Comparison of ENCODE assay signal across 11 cellular contexts in the genomic region with DNA sequence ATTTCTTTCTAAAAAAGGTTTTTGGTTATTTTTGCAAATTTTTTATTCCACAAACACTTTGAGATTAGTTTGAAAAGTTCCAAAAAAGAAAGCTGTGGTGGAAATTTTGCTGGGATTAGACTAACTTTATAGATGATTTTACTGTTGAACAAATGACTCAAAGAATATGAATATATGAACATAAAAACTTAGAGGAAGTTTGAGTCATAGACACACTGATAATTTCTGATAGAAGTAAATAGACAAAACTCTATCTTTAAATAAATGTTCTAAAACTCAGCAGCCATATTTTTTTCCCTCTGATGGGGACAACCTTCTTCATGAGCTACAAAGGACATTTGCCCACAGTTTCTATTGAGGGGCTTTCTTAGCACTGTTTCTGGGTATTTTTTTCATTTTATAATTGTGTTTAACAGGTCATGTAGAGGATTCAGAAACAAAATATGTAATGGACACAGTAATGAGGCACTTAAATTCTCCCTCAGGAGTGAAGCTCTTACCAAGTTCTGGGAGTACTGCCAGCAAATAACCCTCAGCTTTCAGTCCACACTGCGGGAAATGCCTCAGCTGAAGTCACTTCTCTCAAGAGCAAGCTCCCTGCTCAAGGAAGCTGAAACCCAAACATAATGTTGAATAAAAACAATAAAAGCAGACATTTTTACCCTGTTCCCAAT.
DNase-seq lines count a peak whose midpoint lies in the region; ATAC-seq and TF ChIP-seq lines count a peak whose summit lies in the region.
"Had no signal": no experiment of that assay in that cellular context is flagged by ENCODE, and none has a peak within 500 bp of the region (broad histone marks: within the 10 kb centered on the region; RNA-seq: fewer than 3 reads in every experiment).

No MANE protein-coding gene starts in this region.

- H3K4me1 ChIP-seq in mammary epithelial cell (ENCODE audit: insufficient read depth, low read length) (peaks cover 6% of the 10 kb centered on the region), lung (ENCODE audit: control insufficient read depth in 2 of 2, insufficient read depth in 2 of 2, low read length in 2 of 2) (no peaks in the 10 kb centered on the region), mucosa of descending colon (ENCODE audit: low read depth) (no peaks in the 10 kb centered on the region)

- H3K4me1 Mint-ChIP-seq in CD4-positive, alpha-beta T cell (ENCODE audit: low read depth): no peaks in the 10 kb centered on the region

- CTCF ChIA-PET in mammary epithelial cell (lab: Charles Lee; ENCODE audit: low non-redundant PET): no interaction called here
- CTCF ChIA-PET in CD4-positive, alpha-beta T cell (lab: Charles Lee): no interaction called here

- H3K79me2 ChIP-seq in mammary epithelial cell (ENCODE audit: insufficient read depth, low read length): no peaks in the 10 kb centered on the region

- in situ Hi-C loops in mammary epithelial cell (cut with MboI; ENCODE audit: low sequenced_read_pairs in 2 of 2): no loop called here

- POLR2A ChIA-PET in CD4-positive, alpha-beta T cell (lab: Charles Lee): interaction anchor here (0.7 kb wide), 1 partner anchor 11 kb away, joined by 3 read pairs; no protein-coding TSS in a partner anchor

- no TSS peak for BruUV-seq in mammary epithelial cell (replicated peaks; lab: Mats Ljungman, UMichigan)

- H3K9me3 ChIP-seq in mammary epithelial cell (replicated peaks; ENCODE audit: insufficient read depth, low read length) (no peaks in the 10 kb centered on the region), lung (ENCODE audit: control insufficient read depth in 2 of 2, insufficient read depth in 1 of 2, low read length in 1 of 2) (no peaks in the 10 kb centered on the region), mucosa of descending colon (no peaks in the 10 kb centered on the region)
- no peaks in the 10 kb centered on the region for H3K9me3 ChIP-seq in CD4-positive, alpha-beta T cell (ENCODE audit: control insufficient read depth, low read length)

- H3K9ac ChIP-seq in mammary epithelial cell (ENCODE audit: insufficient read depth, low read length): peak overlapping the region; percentile 10

- no peak overlapping the region for H3K4me3 Mint-ChIP-seq in CD4-positive, alpha-beta T cell

- ATAC-seq in lung (ENCODE audit: insufficient read depth, low FRiP score) (peak; percentile 86), mucosa of descending colon (no peak)
- ATAC-seq in CD4-positive, alpha-beta T cell (ENCODE audit: poor library complexity): no peak

- H3K27ac Mint-ChIP-seq in CD4-positive, alpha-beta T cell: no peak overlapping the region

- no peaks in the 10 kb centered on the region for H4K20me1 ChIP-seq in mammary epithelial cell (ENCODE audit: insufficient read depth, low read length)

- DNase-seq in AG10803 (ENCODE audit: low read depth): peak; percentile 89
- peak; percentile 90 for DNase-seq in NCI-H1105 treated with DMSO at 0.1 percent for 48 hours (lab: John Stamatoyannopoulos, UW)
- DNase-seq in mammary epithelial cell: peak; percentile 84
- DNase-seq in lung (ENCODE audit: low spot score): peak; percentile 74
- DNase-seq in retina: no peak
- DNase-seq in mucosa of descending colon: no peak
- DNase-seq in stimulated activated CD4-positive, alpha-beta T cell treated with anti-CD3 and anti-CD28 coated beads, Interleukin-1b, Interleukin-23, amount 100 ng/mL, for 48 hours: no peak
- no peak for DNase-seq in CD4-positive, alpha-beta T cell
- DNase-seq: activated naive CD4-positive, alpha-beta T cell treated with anti-CD3 and anti-CD28 coated beads, Interleukin-2, amount 50 U/mL, for 16 hours; stimulated activated CD4-positive, alpha-beta T cell treated with anti-CD3 and anti-CD28 coated beads, Interleukin-2, amount 100 ng/mL, for 48 hours; T-helper 9 cell had no signal

- no peak for TF ChIP-seq CTCF in AG10803 (conservative IDR thresholded peaks at IDR 0.05; ENCODE audit: low read length)
- TF ChIP-seq CTCF in mammary epithelial cell (conservative IDR thresholded peaks at IDR 0.05 in 1 of 2, IDR thresholded peaks at IDR 0.05 in 1 of 2; ENCODE audit: extremely low read depth in 1 of 2, insufficient read depth in 1 of 2, low read depth in 1 of 2, low read length in 2 of 2): no peak
- TF ChIP-seq CTCF in lung (IDR thresholded peaks at IDR 0.05; ENCODE audit: control extremely low read depth, extremely low read depth): no peak
- TF ChIP-seq CTCF in mucosa of descending colon (IDR thresholded peaks at IDR 0.05): no peak
- no peak for TF ChIP-seq CTCF in CD4-positive, alpha-beta T cell (IDR thresholded peaks at IDR 0.05)

- WGBS in mammary epithelial cell (ENCODE audit: low coverage, missing lambda C conversion rate): 8% methylated on average over 1 of the region's 1 CpG
- 37 to 50% methylated on average over 1 of the region's 1 CpG for WGBS in lung, 2 donors

- no peaks in the 10 kb centered on the region for H3K36me3 Mint-ChIP-seq in CD4-positive, alpha-beta T cell (ENCODE audit: low read depth)

- peak overlapping the region; percentile 67 for H2AFZ ChIP-seq in mammary epithelial cell (ENCODE audit: low read depth, low read length)

- H3K4me3 ChIP-seq in AG10803 (ENCODE audit: low read length) (no peak overlapping the region), mammary epithelial cell (replicated peaks in 1 of 3; ENCODE audit: insufficient read depth in 1 of 3, low read depth in 2 of 3, low read length in 3 of 3) (peak overlapping the region in 1 of 3 experiments; percentile 14), lung (no peak overlapping the region), mucosa of descending colon (no peak overlapping the region)

- H3K36me3 ChIP-seq in mammary epithelial cell (ENCODE audit: insufficient read depth, low read length) (no peaks in the 10 kb centered on the region), lung (ENCODE audit: control insufficient read depth in 2 of 2, insufficient read depth in 2 of 2, low read length in 2 of 2) (no peaks in the 10 kb centered on the region), mucosa of descending colon (ENCODE audit: low read depth) (no peaks in the 10 kb centered on the region)

- H3K27me3 ChIP-seq in mammary epithelial cell (ENCODE audit: insufficient read depth, low read length) (no peaks in the 10 kb centered on the region), lung (ENCODE audit: control insufficient read depth, insufficient read depth) (no peaks in the 10 kb centered on the region)
- H3K27me3 ChIP-seq in CD4-positive, alpha-beta T cell (ENCODE audit: control insufficient read depth, insufficient read depth, low read length): no peaks in the 10 kb centered on the region

- H3K27ac ChIP-seq in mammary epithelial cell (ENCODE audit: insufficient read depth, low read depth, low read length) (peak overlapping the region; percentile 51), lung (ENCODE audit: low read depth in 1 of 2, low read length in 1 of 2) (peak overlapping the region in 1 of 2 donors; percentile 53)
- H3K27ac ChIP-seq in CD4-positive, alpha-beta T cell (ENCODE audit: low read depth, low read length): no peak overlapping the region

- intact Hi-C loops in mammary epithelial cell (cut with micrococcal nuclease): no loop called here
- intact Hi-C loops in mucosa of descending colon (cut with DNase I, micrococcal nuclease): no loop called here
- intact Hi-C loops in CD4-positive, alpha-beta T cell (cut with DNase I, micrococcal nuclease): no loop called here

- no peaks in the 10 kb centered on the region for H3K9me3 Mint-ChIP-seq in CD4-positive, alpha-beta T cell

- dilution Hi-C loops in mammary epithelial cell (cut with HindIII; ENCODE audit: low sequenced_read_pairs): no loop called here

- peak overlapping the region; percentile 54 for H3K4me2 ChIP-seq in mammary epithelial cell (ENCODE audit: insufficient read depth, low read depth, low read length)

- H3K27me3 Mint-ChIP-seq in CD4-positive, alpha-beta T cell: no peaks in the 10 kb centered on the region

Comparison
In these comparisons a context has a peak if more than half of its experiments do, and no peak if none do; other contexts are left out.
1. DNase-seq: peak in AG10803 (single experiment), NCI-H1105 treated with DMSO at 0.1 percent for 48 hours (single experiment), mammary epithelial cell (single experiment) and lung (single experiment); none in retina (single experiment), mucosa of descending colon (0 of 3), stimulated activated CD4-positive, alpha-beta T cell treated with anti-CD3 and anti-CD28 coated beads, Interleukin-1b, Interleukin-23, amount 100 ng/mL, for 48 hours (single experiment) and CD4-positive, alpha-beta T cell (0 of 10).